Comparison of ENCODE assay signal across 14 cellular contexts in genomic region chr4:64341711-64342110, GRCh38.
DNase-seq lines count a peak whose midpoint lies in the region; ATAC-seq and TF ChIP-seq lines count a peak whose summit lies in the region.
"Had no signal": no experiment of that assay in that cellular context is flagged by ENCODE, and none has a peak within 500 bp of the region (broad histone marks: within the 10 kb centered on the region; RNA-seq: fewer than 3 reads in every experiment).

No MANE protein-coding gene starts in this region.

- CTCF ChIA-PET in RWPE1 (lab: Yijun Ruan, JAX): interaction anchor here (0.6 kb wide), 1 partner anchor 368 kb away, joined by 5 read pairs; no protein-coding TSS in a partner anchor

- intact Hi-C loops in cardiac septum (cut with DNase I) (loop anchor here (2.0 to 5.0 kb wide), 2 partner anchors 15 to 76 kb away; no protein-coding TSS in a partner anchor), sciatic nerve (cut with DNase I) (no loop called here)

- H3K4me1 Mint-ChIP-seq in activated T-cell treated with anti-CD3 and anti-CD28 coated beads, Interleukin-2, amount 50 U/mL, for 72 hours (ENCODE audit: low read depth): no peaks in the 10 kb centered on the region
- H3K4me1 Mint-ChIP-seq: central memory CD8-positive, alpha-beta T cell had no signal

- peak; percentile 36 for ATAC-seq in sciatic nerve
- no peak for ATAC-seq in activated T-cell treated with anti-CD3 and anti-CD28 coated beads, Interleukin-2, amount 50 U/mL, for 72 hours (replicated peaks in 1 of 2)
- ATAC-seq: effector memory CD8-positive, alpha-beta T cell; left lobe of liver had no signal

- peaks cover 0 to 2% of the 10 kb centered on the region in 2 donors for H3K36me3 Mint-ChIP-seq in activated T-cell treated with anti-CD3 and anti-CD28 coated beads, Interleukin-2, amount 50 U/mL, for 72 hours (ENCODE audit: insufficient read depth in 2 of 2)

- POLR2A ChIA-PET in RWPE1 (lab: Yijun Ruan, JAX; ENCODE audit: low non-redundant PET): no interaction called here

- DNase-seq in NCI-H1092 (lab: John Stamatoyannopoulos, UW): peak; percentile 7
- DNase-seq in RWPE1 (ENCODE audit: low spot score): no peak
- DNase-seq in cardiac septum (ENCODE audit: low spot score): peak; percentile 84
- no peak for DNase-seq in sciatic nerve (ENCODE audit: low spot score)
- DNase-seq in stimulated activated CD8-positive, alpha-beta memory T cell treated with anti-CD3 and anti-CD28 coated beads, Interleukin-4, amount 100 ng/mL, for 48 hours: no peak
- DNase-seq in midbrain (lab: John Stamatoyannopoulos, UW): no peak
- DNase-seq in activated T-cell treated with anti-CD3 and anti-CD28 coated beads, Interleukin-2, amount 50 U/mL, for 72 hours: no peak
- DNase-seq: activated effector memory CD4-positive, alpha-beta T cell treated with Interleukin-2 at 50 U/mL for 16 hours; effector memory CD8-positive, alpha-beta T cell; GF-D8; stimulated activated CD4-positive, alpha-beta T cell treated with anti-CD3 and anti-CD28 coated beads, Interleukin-2, amount 100 ng/mL, for 48 hours had no signal

- TF ChIP-seq CTCF in RWPE1 (conservative IDR thresholded peaks at IDR 0.05; ENCODE audit: low read depth): no peak

- peak overlapping the region; percentile 52; the same call in 1 of the 2 replicates for H3K27ac ChIP-seq in RWPE1
- H3K27ac ChIP-seq: adrenal gland had no signal

- H3K27ac Mint-ChIP-seq in activated T-cell treated with anti-CD3 and anti-CD28 coated beads, Interleukin-2, amount 50 U/mL, for 72 hours: no peak overlapping the region
- H3K27ac Mint-ChIP-seq: effector memory CD8-positive, alpha-beta T cell had no signal

- no peaks in the 10 kb centered on the region for H3K27me3 Mint-ChIP-seq in activated T-cell treated with anti-CD3 and anti-CD28 coated beads, Interleukin-2, amount 50 U/mL, for 72 hours (ENCODE audit: low read depth)
- H3K27me3 Mint-ChIP-seq: central memory CD8-positive, alpha-beta T cell; effector memory CD8-positive, alpha-beta T cell had no signal

- no peak overlapping the region for H3K4me3 Mint-ChIP-seq in activated T-cell treated with anti-CD3 and anti-CD28 coated beads, Interleukin-2, amount 50 U/mL, for 72 hours
- H3K4me3 Mint-ChIP-seq: central memory CD8-positive, alpha-beta T cell; effector memory CD8-positive, alpha-beta T cell had no signal

- H3K9me3 Mint-ChIP-seq in activated T-cell treated with anti-CD3 and anti-CD28 coated beads, Interleukin-2, amount 50 U/mL, for 72 hours: peaks cover 7 to 9% of the 10 kb centered on the region in 2 donors

Comparison
In these comparisons a context has a peak if more than half of its experiments do, and no peak if none do; other contexts are left out.
1. DNase-seq: peak in NCI-H1092 (single experiment) and cardiac septum (single experiment); none in RWPE1 (single experiment), sciatic nerve (single experiment), stimulated activated CD8-positive, alpha-beta memory T cell treated with anti-CD3 and anti-CD28 coated beads, Interleukin-4, amount 100 ng/mL, for 48 hours (single experiment), midbrain (single experiment) and activated T-cell treated with anti-CD3 and anti-CD28 coated beads, Interleukin-2, amount 50 U/mL, for 72 hours (0 of 2).